ENCODE assay signal across 15 cellular contexts in the genomic region with DNA sequence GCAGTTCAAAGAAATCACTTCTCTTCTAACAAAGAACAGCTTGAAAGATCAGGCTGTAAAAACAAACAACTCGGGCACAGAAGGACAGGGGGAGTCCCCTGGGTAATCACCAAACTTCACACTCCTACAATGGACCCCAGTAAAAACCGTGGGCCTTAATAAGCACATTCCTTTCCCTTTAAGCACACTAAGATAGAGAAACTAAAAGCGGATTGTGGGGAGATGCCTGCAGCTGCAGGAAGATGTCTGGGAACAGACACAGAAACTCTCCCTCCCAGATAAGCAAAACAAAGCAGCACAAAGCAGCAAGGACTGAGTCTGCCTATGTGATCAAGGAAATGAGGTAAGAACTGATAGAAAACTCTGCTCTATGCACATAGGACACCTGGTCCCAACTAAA. TPM values are rescaled to one million over a fixed set of nuclear protein-coding genes. Genes with fewer than 3 reads are reported as not detected.
DNase-seq lines count a peak whose midpoint lies in the region; ATAC-seq and TF ChIP-seq lines count a peak whose summit lies in the region.
"Had no signal": no experiment of that assay in that cellular context is flagged by ENCODE, and none has a peak within 500 bp of the region (broad histone marks: within the 10 kb centered on the region; RNA-seq: fewer than 3 reads in every experiment).

No MANE protein-coding gene starts in this region.

- no peaks in the 10 kb centered on the region for H3K36me3 Mint-ChIP-seq in activated naive CD4-positive, alpha-beta T cell treated with anti-CD3 and anti-CD28 coated beads, Interleukin-2, amount 50 U/mL, for 24 hours
- H3K36me3 Mint-ChIP-seq in activated naive CD4-positive, alpha-beta T cell treated with anti-CD3 and anti-CD28 coated beads, Interleukin-2, amount 10 ng/mL, durations not matched to agents 7 days and 5 days = peaks cover under 1% of the 10 kb centered on the region
- H3K36me3 Mint-ChIP-seq in activated naive CD8-positive, alpha-beta T cell treated with anti-CD3 and anti-CD28 coated beads for 36 hours = peaks cover 8% of the 10 kb centered on the region

- peak; percentile 50 for ATAC-seq in stimulated activated naive CD8-positive, alpha-beta T cell treated with anti-CD3 and anti-CD28 coated beads, Interleukin-15, amount 100 ng/mL, for 72 hours

- H3K4me3 ChIP-seq in fibroblast of villous mesenchyme (ENCODE audit: low read depth, low read length) = no peak overlapping the region
- H3K4me3 ChIP-seq: esophagus squamous epithelium, pancreas, suprapubic skin had no signal

- peaks cover 14% of the 10 kb centered on the region for H3K4me1 Mint-ChIP-seq in activated naive CD4-positive, alpha-beta T cell treated with anti-CD3 and anti-CD28 coated beads, Interleukin-2, amount 50 U/mL, for 24 hours
- peaks cover 3% of the 10 kb centered on the region for H3K4me1 Mint-ChIP-seq in activated naive CD4-positive, alpha-beta T cell treated with anti-CD3 and anti-CD28 coated beads, Interleukin-2, amount 10 ng/mL, durations not matched to agents 7 days and 5 days
- peaks cover 18% of the 10 kb centered on the region for H3K4me1 Mint-ChIP-seq in activated naive CD8-positive, alpha-beta T cell treated with anti-CD3 and anti-CD28 coated beads for 36 hours
- peaks cover 18% of the 10 kb centered on the region for H3K4me1 Mint-ChIP-seq in stimulated activated naive CD8-positive, alpha-beta T cell treated with anti-CD3 and anti-CD28 coated beads, Interleukin-15, amount 100 ng/mL, for 72 hours

- no peaks in the 10 kb centered on the region for H3K27me3 Mint-ChIP-seq in activated naive CD4-positive, alpha-beta T cell treated with anti-CD3 and anti-CD28 coated beads, Interleukin-2, amount 50 U/mL, for 24 hours
- H3K27me3 Mint-ChIP-seq in activated naive CD4-positive, alpha-beta T cell treated with anti-CD3 and anti-CD28 coated beads, Interleukin-2, amount 10 ng/mL, durations not matched to agents 7 days and 5 days = no peaks in the 10 kb centered on the region
- no peaks in the 10 kb centered on the region for H3K27me3 Mint-ChIP-seq in activated naive CD8-positive, alpha-beta T cell treated with anti-CD3 and anti-CD28 coated beads for 36 hours
- H3K27me3 Mint-ChIP-seq in stimulated activated naive CD8-positive, alpha-beta T cell treated with anti-CD3 and anti-CD28 coated beads, Interleukin-15, amount 100 ng/mL, for 72 hours = no peaks in the 10 kb centered on the region

- H3K4me3 Mint-ChIP-seq in activated naive CD4-positive, alpha-beta T cell treated with anti-CD3 and anti-CD28 coated beads, Interleukin-2, amount 50 U/mL, for 24 hours = peak overlapping the region; percentile 21
- no peak overlapping the region for H3K4me3 Mint-ChIP-seq in activated naive CD4-positive, alpha-beta T cell treated with anti-CD3 and anti-CD28 coated beads, Interleukin-2, amount 10 ng/mL, durations not matched to agents 7 days and 5 days
- peak overlapping the region; percentile 33 for H3K4me3 Mint-ChIP-seq in activated naive CD8-positive, alpha-beta T cell treated with anti-CD3 and anti-CD28 coated beads for 36 hours
- peak overlapping the region; percentile 23 to 52 for H3K4me3 Mint-ChIP-seq in stimulated activated naive CD8-positive, alpha-beta T cell treated with anti-CD3 and anti-CD28 coated beads, Interleukin-15, amount 100 ng/mL, for 72 hours

- H3K27ac Mint-ChIP-seq in activated naive CD4-positive, alpha-beta T cell treated with anti-CD3 and anti-CD28 coated beads, Interleukin-2, amount 50 U/mL, for 24 hours = peak overlapping the region; percentile 71
- H3K27ac Mint-ChIP-seq in activated naive CD4-positive, alpha-beta T cell treated with anti-CD3 and anti-CD28 coated beads, Interleukin-2, amount 10 ng/mL, durations not matched to agents 7 days and 5 days = no peak overlapping the region
- H3K27ac Mint-ChIP-seq in activated naive CD8-positive, alpha-beta T cell treated with anti-CD3 and anti-CD28 coated beads for 36 hours = peak overlapping the region; percentile 85
- peak overlapping the region; percentile 41 to 86 for H3K27ac Mint-ChIP-seq in stimulated activated naive CD8-positive, alpha-beta T cell treated with anti-CD3 and anti-CD28 coated beads, Interleukin-15, amount 100 ng/mL, for 72 hours

- no peak for DNase-seq in activated naive CD4-positive, alpha-beta T cell treated with anti-CD3 and anti-CD28 coated beads, Interleukin-2, amount 10 ng/mL, durations not matched to agents 7 days and 5 days
- DNase-seq in activated naive CD8-positive, alpha-beta T cell treated with anti-CD3 and anti-CD28 coated beads for 36 hours = no peak
- peak; percentile 50 for DNase-seq in fibroblast of villous mesenchyme (ENCODE audit: low read depth)
- DNase-seq in stimulated activated naive CD8-positive, alpha-beta T cell treated with anti-CD3 and anti-CD28 coated beads, Interleukin-15, amount 100 ng/mL, for 72 hours = no peak
- DNase-seq in pons (ENCODE audit: low spot score) = no peak
- DNase-seq in stimulated activated CD4-positive, alpha-beta T cell treated with anti-CD3 and anti-CD28 coated beads, Interleukin-4, amount 100 ng/mL, for 4 hours = no peak
- no peak for DNase-seq in NCI-H128 (lab: John Stamatoyannopoulos, UW; ENCODE audit: unreplicated experiment)
- DNase-seq: activated CD4-positive, alpha-beta T cell treated with anti-CD3 and anti-CD28 coated beads, Interleukin-2, amount 50 U/mL, for 48 hours; DMS79; esophagus squamous epithelium; NCI-H1417; NCI-H774; pancreas had no signal

- CTCF ChIA-PET in activated naive CD4-positive, alpha-beta T cell treated with anti-CD3 and anti-CD28 coated beads, Interleukin-2, amount 10 ng/mL, durations not matched to agents 7 days and 5 days (lab: Charles Lee) = interaction anchor here (0.9 kb wide), 1 partner anchor 12 kb away, joined by 3 read pairs; no protein-coding TSS in a partner anchor

- H3K9me3 Mint-ChIP-seq in activated naive CD4-positive, alpha-beta T cell treated with anti-CD3 and anti-CD28 coated beads, Interleukin-2, amount 50 U/mL, for 24 hours = peaks cover 5% of the 10 kb centered on the region
- peaks cover 30% of the 10 kb centered on the region for H3K9me3 Mint-ChIP-seq in activated naive CD4-positive, alpha-beta T cell treated with anti-CD3 and anti-CD28 coated beads, Interleukin-2, amount 10 ng/mL, durations not matched to agents 7 days and 5 days
- H3K9me3 Mint-ChIP-seq in activated naive CD8-positive, alpha-beta T cell treated with anti-CD3 and anti-CD28 coated beads for 36 hours = peaks cover 23% of the 10 kb centered on the region
- H3K9me3 Mint-ChIP-seq in stimulated activated naive CD8-positive, alpha-beta T cell treated with anti-CD3 and anti-CD28 coated beads, Interleukin-15, amount 100 ng/mL, for 72 hours = peaks cover 21 to 26% of the 10 kb centered on the region in 2 donors

- TF ChIP-seq CTCF in fibroblast of villous mesenchyme (IDR thresholded peaks at IDR 0.05; ENCODE audit: insufficient read depth, low read depth, low read length) = no peak

RNA-seq across cellular contexts. Expression of a gene that starts 37.6 kb away (rescaled TPM):
- 10 to 100 TPM; 10.6 to 12.6 TPM for total RNA-seq in activated naive CD8-positive, alpha-beta T cell treated with anti-CD3 and anti-CD28 coated beads for 36 hours
- 11.6 and 12.1 TPM in 2 replicates for total RNA-seq in fibroblast of villous mesenchyme
